ENCODE assay signal across 34 cellular contexts in the genomic region with DNA sequence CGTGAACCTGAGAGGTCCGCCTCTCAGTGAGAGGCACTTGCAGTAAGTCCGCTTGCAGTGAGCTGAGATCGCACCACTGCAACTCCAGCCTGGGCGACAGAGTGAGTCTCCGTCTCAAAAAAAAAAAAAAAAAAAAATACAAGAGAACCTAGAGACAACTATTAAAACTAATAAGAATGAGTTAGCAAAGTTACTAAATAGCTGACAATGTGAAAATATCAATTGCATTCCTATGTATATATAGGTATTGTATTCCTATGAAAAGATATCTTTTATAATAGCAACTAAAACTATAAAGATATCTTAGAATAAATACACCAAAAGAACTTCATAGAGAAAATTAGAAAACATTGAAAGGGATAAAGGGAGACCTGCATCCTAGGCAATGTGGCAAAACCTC. TPM values are rescaled to one million over a fixed set of nuclear protein-coding genes. Genes with fewer than 3 reads are reported as not detected.
"Had no signal": no experiment of that assay in that cellular context is flagged by ENCODE, and none has a peak within 500 bp of the region (broad histone marks: within the 10 kb centered on the region; RNA-seq: fewer than 3 reads in every experiment).

No MANE protein-coding gene starts in this region.

- H3K27me3 Mint-ChIP-seq: progenitor cell of endocrine pancreas; stimulated activated memory B cell treated with anti-CD40 and anti-IgM and Interleukin-4, amounts not matched to agents 10 μg/mL and 1 μg/mL and 100 μg/mL, for 72 hours; stimulated activated naive CD8-positive, alpha-beta T cell treated with anti-CD3 and anti-CD28 coated beads, Interleukin-15, amount 100 ng/mL, for 72 hours; type B pancreatic cell had no signal

- H3K36me3 ChIP-seq: ovary, uterus had no signal

- DNase-seq: natural killer cell; occipital lobe; ovary; posterior cingulate gyrus; psoas muscle; right cardiac atrium; spleen; stimulated activated CD4-positive, alpha-beta T cell treated with anti-CD3 and anti-CD28 coated beads, Interleukin-12 subunit alpha, Interleukin-12 subunit beta, amount 100 ng/mL, for 4 hours; stimulated activated CD4-positive, alpha-beta T cell treated with anti-CD3 and anti-CD28 coated beads, Interleukin-1b, Interleukin-23, amount 100 ng/mL, for 48 hours; stimulated activated CD4-positive, alpha-beta T cell treated with anti-CD3 and anti-CD28 coated beads, Interleukin-4, amount 100 ng/mL, for 1 hour; stimulated activated CD4-positive, alpha-beta T cell treated with anti-CD3 and anti-CD28 coated beads, Interleukin-4, amount 100 ng/mL, for 4 hours; stimulated activated CD8-positive, alpha-beta memory T cell treated with anti-CD3 and anti-CD28 coated beads, Interleukin-4, amount 100 ng/mL, for 48 hours; stimulated activated naive CD4-positive, alpha-beta T cell; stimulated activated naive CD8-positive, alpha-beta T cell treated with anti-CD3 and anti-CD28 coated beads, Interleukin-15, amount 100 ng/mL, for 72 hours; stimulated activated naive CD8-positive, alpha-beta T cell treated with anti-CD3 and anti-CD28 coated beads, Interleukin-15, Interleukin-2, amounts not matched to agents 100 U/mL and 50 U/mL, for 24 hours; substantia nigra; testis; tibial artery; transverse colon; upper lobe of right lung; uterus had no signal

- H3K27me3 ChIP-seq: neural progenitor cell, ovary, spleen, suprapubic skin, testis, tibial artery, transverse colon, upper lobe of right lung, uterus had no signal

- H3K27ac Mint-ChIP-seq: natural killer cell; nephron; neural progenitor cell; progenitor cell of endocrine pancreas; stimulated activated memory B cell treated with anti-CD40 and anti-IgM and Interleukin-4, amounts not matched to agents 10 μg/mL and 1 μg/mL and 100 μg/mL, for 72 hours; stimulated activated naive CD8-positive, alpha-beta T cell treated with anti-CD3 and anti-CD28 coated beads, Interleukin-15, amount 100 ng/mL, for 72 hours; type B pancreatic cell had no signal

- H3K79me2 ChIP-seq: parathyroid adenoma had no signal

- H3K9me3 Mint-ChIP-seq: natural killer cell; nephron; neural progenitor cell; stimulated activated memory B cell treated with anti-CD40 and anti-IgM and Interleukin-4, amounts not matched to agents 10 μg/mL and 1 μg/mL and 100 μg/mL, for 72 hours; stimulated activated naive CD8-positive, alpha-beta T cell treated with anti-CD3 and anti-CD28 coated beads, Interleukin-15, amount 100 ng/mL, for 72 hours; type B pancreatic cell had no signal

- H3K9me3 ChIP-seq: ovary, psoas muscle, spleen, suprapubic skin, testis, tibial artery, transverse colon, upper lobe of right lung, uterus had no signal

- H3K4me2 ChIP-seq: neural progenitor cell, smooth muscle cell had no signal

- H3K9ac ChIP-seq: neural progenitor cell, parathyroid adenoma had no signal

- H3K4me3 ChIP-seq: neural progenitor cell, ovary, psoas muscle, skin epidermis, smooth muscle cell, spleen, suprapubic skin, testis, tibial artery, transverse colon, upper lobe of right lung, uterus had no signal

- H3K4me1 ChIP-seq: neural progenitor cell, parathyroid adenoma, psoas muscle, spleen, suprapubic skin, testis, tibial artery, transverse colon, upper lobe of right lung, uterus had no signal

- H3K4me3 Mint-ChIP-seq: natural killer cell; nephron; neural progenitor cell; stimulated activated memory B cell treated with anti-CD40 and anti-IgM and Interleukin-4, amounts not matched to agents 10 μg/mL and 1 μg/mL and 100 μg/mL, for 72 hours; stimulated activated naive CD8-positive, alpha-beta T cell treated with anti-CD3 and anti-CD28 coated beads, Interleukin-15, amount 100 ng/mL, for 72 hours; type B pancreatic cell had no signal

- H3K4me1 Mint-ChIP-seq: natural killer cell; nephron; neural progenitor cell; stimulated activated naive CD8-positive, alpha-beta T cell treated with anti-CD3 and anti-CD28 coated beads, Interleukin-15, amount 100 ng/mL, for 72 hours had no signal

- ATAC-seq: natural killer cell; psoas muscle; right cardiac atrium; sciatic nerve; stimulated activated memory B cell treated with anti-CD40 and anti-IgM and Interleukin-4, amounts not matched to agents 10 μg/mL and 1 μg/mL and 100 μg/mL, for 72 hours; stimulated activated naive CD8-positive, alpha-beta T cell treated with anti-CD3 and anti-CD28 coated beads, Interleukin-15, amount 100 ng/mL, for 72 hours; stimulated activated naive CD8-positive, alpha-beta T cell treated with anti-CD3 and anti-CD28 coated beads, Interleukin-15, Interleukin-2, amounts not matched to agents 100 U/mL and 50 U/mL, for 24 hours; upper lobe of right lung had no signal

- H2AFZ ChIP-seq: neural progenitor cell, parathyroid adenoma had no signal

- H3K27ac ChIP-seq: neural progenitor cell, ovary, parathyroid adenoma, psoas muscle, skin epidermis, spleen, suprapubic skin, testis, tibial artery, transverse colon, upper lobe of right lung, uterus had no signal

RNA-seq across cellular contexts. Expression of a gene that starts 31.0 kb away (rescaled TPM):
- total RNA-seq: occipital lobe, osteoblast, ovary, progenitor cell of endocrine pancreas, psoas muscle, right cardiac atrium, smooth muscle cell, suprapubic skin, transverse colon, upper lobe of right lung, urinary bladder, uterus had no signal
- polyA plus RNA-seq: neural cell, ovary, psoas muscle, right cardiac atrium, urinary bladder had no signal
